12 cellular contexts compared by ENCODE assay signal in genomic region chr1:210438928-210439841, GRCh38.
DNase-seq lines count a peak whose midpoint lies in the region; ATAC-seq and TF ChIP-seq lines count a peak whose summit lies in the region.
"Had no signal": no experiment of that assay in that cellular context is flagged by ENCODE, and none has a peak within 500 bp of the region (broad histone marks: within the 10 kb centered on the region; RNA-seq: fewer than 3 reads in every experiment).

No MANE protein-coding gene starts in this region.

- no peak overlapping the region for H3K27ac ChIP-seq in tibial artery
- H3K27ac ChIP-seq: coronary artery, VCaP had no signal

- peak; percentile 100 for DNase-seq in EL
- DNase-seq in NCI-H460 (ENCODE audit: extremely low read depth, low read depth): peak; percentile 7
- peak; percentile 68 for DNase-seq in dermis blood vessel endothelial cell
- DNase-seq in non-pigmented ciliary epithelial cell (ENCODE audit: low read depth): peak; percentile 93
- DNase-seq in tibial artery: no peak
- DNase-seq in NCI-H1105 (lab: John Stamatoyannopoulos, UW): no peak
- no peak for DNase-seq in NCI-H748 (lab: John Stamatoyannopoulos, UW; ENCODE audit: unreplicated experiment)
- DNase-seq: DMS53, NCI-H1417 treated with DMSO at 0.1 percent for 48 hours had no signal

- no peaks in the 10 kb centered on the region for H3K36me3 ChIP-seq in tibial artery

- no peak for TF ChIP-seq CTCF in tibial artery (IDR thresholded peaks at IDR 0.05)

- no peak for ATAC-seq in HG03135 (IDR thresholded peaks at IDR 0.05; ENCODE audit: unreplicated experiment)

- intact Hi-C loops in tibial artery (cut with DNase I; ENCODE audit: low total_unique reads): no loop called here

- no peak overlapping the region for H3K4me3 ChIP-seq in tibial artery
- H3K4me3 ChIP-seq: coronary artery had no signal

- no peaks in the 10 kb centered on the region for H3K27me3 ChIP-seq in tibial artery

- no peaks in the 10 kb centered on the region for H3K9me3 ChIP-seq in tibial artery

- no peaks in the 10 kb centered on the region for H3K4me1 ChIP-seq in tibial artery

Comparison
In these comparisons a context has a peak if more than half of its experiments do, and no peak if none do; other contexts are left out.
1. DNase-seq: peak in EL (single experiment), NCI-H460 (single experiment), dermis blood vessel endothelial cell (single experiment) and non-pigmented ciliary epithelial cell (single experiment); none in tibial artery (0 of 2), NCI-H1105 (single experiment) and NCI-H748 (single experiment).